ENCODE assay signal across 23 cellular contexts in genomic region chr11:19474211-19474610, GRCh38.
"Had no signal": no experiment of that assay in that cellular context is flagged by ENCODE, and none has a peak within 500 bp of the region (broad histone marks: within the 10 kb centered on the region; RNA-seq: fewer than 3 reads in every experiment).

No MANE protein-coding gene starts in this region.

- H3K27me3 ChIP-seq: body of pancreas, cardiac muscle cell, uterus had no signal

- DNase-seq: activated CD4-positive, alpha-beta T cell treated with anti-CD3 and anti-CD28 coated beads for 4 hours; activated CD4-positive, alpha-beta T cell treated with anti-CD3 and anti-CD28 coated beads, Interleukin-2, amount 50 U/mL, for 48 hours; activated CD8-positive, alpha-beta memory T cell treated with anti-CD3 and anti-CD28 coated beads for 24 hours; activated effector memory CD4-positive, alpha-beta T cell treated with Interleukin-2 at 50 U/mL for 16 hours; activated naive CD4-positive, alpha-beta T cell treated with Interleukin-2 at 50 U/mL for 16 hours; aorta; body of pancreas; effector CD4-positive, alpha-beta T cell; glutamatergic neuron; mesenchymal stem cell; natural killer cell; right cardiac atrium; stimulated activated CD4-positive, alpha-beta T cell treated with anti-CD3 and anti-CD28 coated beads, Interleukin-15, amount 100 ng/mL, for 24 hours; stimulated activated CD4-positive, alpha-beta T cell treated with anti-CD3 and anti-CD28 coated beads, Interleukin-2, amount 100 ng/mL, for 24 hours; stimulated activated naive B cell treated with anti-CD40 and anti-IgM and Interleukin-4, amounts not matched to agents 10 μg/mL and 1 μg/mL and 100 μg/mL, for 72 hours; uterus had no signal

- FAIRE-seq: frontal cortex, keratinocyte had no signal

- ATAC-seq: body of pancreas; natural killer cell; right cardiac atrium; stimulated activated naive B cell treated with anti-CD40 and anti-IgM and Interleukin-4, amounts not matched to agents 10 μg/mL and 1 μg/mL and 100 μg/mL, for 72 hours had no signal

- H3K4me1 ChIP-seq: body of pancreas, parathyroid adenoma, uterus had no signal

- H3K9ac ChIP-seq: neural progenitor cell, parathyroid adenoma had no signal

- H3K9me3 ChIP-seq: body of pancreas, thoracic aorta, uterus had no signal

- H3K36me3 ChIP-seq: cardiac muscle cell, neural progenitor cell, thoracic aorta, uterus had no signal

- H3K4me3 ChIP-seq: body of pancreas, cardiac muscle cell, neural progenitor cell, thoracic aorta, uterus had no signal

- H3K27ac ChIP-seq: body of pancreas, cardiac muscle cell, neural progenitor cell, parathyroid adenoma, thoracic aorta, uterus, VCaP had no signal

- H2AFZ ChIP-seq: neural progenitor cell, parathyroid adenoma had no signal

- H3K79me2 ChIP-seq: parathyroid adenoma had no signal
